In genomic region chr9:89590415-89590814, GRCh38 we compare ENCODE assay signal across 26 cellular contexts. TPM values are rescaled to one million over a fixed set of nuclear protein-coding genes. Genes with fewer than 3 reads are reported as not detected.
"Had no signal": no experiment of that assay in that cellular context is flagged by ENCODE, and none has a peak within 500 bp of the region (broad histone marks: within the 10 kb centered on the region; RNA-seq: fewer than 3 reads in every experiment).

No MANE protein-coding gene starts in this region.

- H3K27ac ChIP-seq: brain microvascular endothelial cell, esophagus squamous epithelium, gastroesophageal sphincter had no signal

- DNase-seq: activated CD4-positive, alpha-beta T cell treated with anti-CD3 and anti-CD28 coated beads for 36 hours; activated CD4-positive, alpha-beta T cell treated with anti-CD3 and anti-CD28 coated beads, Interleukin-2, amount 50 U/mL, for 48 hours; activated CD4-positive, CD25-positive, alpha-beta regulatory T cell; activated CD4-positive, CD25-positive, alpha-beta regulatory T cell treated with anti-CD3 and anti-CD28 coated beads, Interleukin-2, amount 50 U/mL, for 72 hours; activated CD8-positive, alpha-beta memory T cell treated with anti-CD3 and anti-CD28 coated beads for 24 hours; activated CD8-positive, alpha-beta T cell treated with anti-CD3 and anti-CD28 coated beads for 36 hours; activated effector memory CD4-positive, alpha-beta T cell treated with Interleukin-2 at 50 U/mL for 16 hours; activated gamma-delta T cell treated with Interleukin-2 at 50 U/mL for 16 hours; activated naive CD4-positive, alpha-beta T cell treated with anti-CD3 and anti-CD28 coated beads, Interleukin-2, amount 50 U/mL, for 16 hours; activated naive CD4-positive, alpha-beta T cell treated with Interleukin-2 at 50 U/mL for 16 hours; activated T-cell treated with anti-CD3 and anti-CD28 coated beads, Interleukin-2, amount 50 U/mL, for 4 hours; amniotic stem cell; anterior cingulate cortex; brain microvascular endothelial cell; cortex of kidney; dermis blood vessel endothelial cell; effector CD4-positive, alpha-beta T cell; effector memory CD8-positive, alpha-beta T cell; erythroblast; esophagus squamous epithelium; foreskin melanocyte; T-helper 1 cell; T-helper 17 cell; T1000 had no signal

- H3K4me3 ChIP-seq: esophagus squamous epithelium, gastroesophageal sphincter had no signal

- H3K4me1 ChIP-seq: esophagus squamous epithelium, gastroesophageal sphincter had no signal

- ATAC-seq: activated CD4-positive, alpha-beta T cell treated with anti-CD3 and anti-CD28 coated beads for 36 hours; activated CD8-positive, alpha-beta T cell treated with anti-CD3 and anti-CD28 coated beads for 36 hours; activated T-cell treated with anti-CD3 and anti-CD28 coated beads, Interleukin-2, amount 50 U/mL, for 4 hours; activated T-helper 17 cell treated with anti-CD3 and anti-CD28 coated beads, Interleukin-2, amount 50 U/mL, for 72 hours; effector memory CD8-positive, alpha-beta T cell; gastroesophageal sphincter; T-helper 17 cell had no signal

- H3K27me3 ChIP-seq: brain microvascular endothelial cell, gastroesophageal sphincter had no signal

- H3K36me3 ChIP-seq: brain microvascular endothelial cell, esophagus squamous epithelium, gastroesophageal sphincter had no signal

- H3K9me3 ChIP-seq: esophagus squamous epithelium, gastroesophageal sphincter had no signal

RNA-seq across cellular contexts. Expression of gene GADD45G, which starts 14.4 kb away (rescaled TPM):
- total RNA-seq: dermis blood vessel endothelial cell had no signal
